21 cellular contexts compared by ENCODE assay signal in the genomic region with DNA sequence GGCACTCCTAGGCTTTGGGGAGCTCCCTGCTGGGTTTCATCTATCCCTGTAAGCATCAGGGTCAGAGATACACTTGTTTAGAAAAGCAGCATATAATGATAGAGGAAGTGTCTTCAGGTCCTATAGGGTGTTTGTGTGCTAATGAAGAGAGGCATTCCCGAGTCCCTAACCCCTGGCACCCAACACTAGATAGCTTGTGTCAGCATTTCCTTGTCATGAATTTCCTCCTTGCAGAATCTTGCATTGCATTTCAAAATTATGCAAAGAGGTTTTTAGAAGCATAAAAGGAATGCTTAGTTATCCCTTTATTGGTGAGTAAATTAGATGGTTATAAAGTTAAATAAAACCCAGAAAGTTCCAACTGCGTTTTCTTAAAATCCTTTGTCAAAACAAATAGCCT.
DNase-seq lines count a peak whose midpoint lies in the region; ATAC-seq, FAIRE-seq and TF ChIP-seq lines count a peak whose summit lies in the region.
"Had no signal": no experiment of that assay in that cellular context is flagged by ENCODE, and none has a peak within 500 bp of the region (broad histone marks: within the 10 kb centered on the region; RNA-seq: fewer than 3 reads in every experiment).

No MANE protein-coding gene starts in this region.

- ATAC-seq in HepG2 (no peak), right lobe of liver (no peak)
- ATAC-seq: CD8-positive, alpha-beta T cell had no signal

- H3K9ac ChIP-seq in HepG2 (ENCODE audit: insufficient read depth, low read depth, low read length) (no peak overlapping the region), smooth muscle cell (ENCODE audit: low read depth) (no peak overlapping the region)
- H3K9ac ChIP-seq: BLaER1 had no signal

- BruUV-seq in HepG2 (replicated peaks; lab: Mats Ljungman, UMichigan) = no TSS peak

- FAIRE-seq in HepG2 (lab: Jason Lieb, UNC) = no peak
- FAIRE-seq: A204.1, G401.6, GM12892, H54 had no signal

- DNase-seq in HepG2 (ENCODE audit: low spot score) = no peak
- no peak for DNase-seq in right lobe of liver
- DNase-seq in esophagus muscularis mucosa (ENCODE audit: extremely low spot score) = peak; percentile 21
- DNase-seq in smooth muscle cell (lab: John Stamatoyannopoulos, UW; ENCODE audit: unreplicated experiment) = no peak
- no peak for DNase-seq in posterior cingulate gyrus
- no peak for DNase-seq in NCI-H510A treated with DMSO at 0.1 percent for 48 hours (lab: John Stamatoyannopoulos, UW)
- DNase-seq: Caco-2; CD4-positive, CD25-positive, alpha-beta regulatory T cell; CD8-positive, alpha-beta T cell; DMS153; DND-41; GOT3; HFFc6 had no signal

- TF ChIP-seq EP300 in HepG2 (IDR thresholded peaks at IDR 0.05; ENCODE audit: low read depth in 2 of 2, low read length in 2 of 2) (no peak), HepG2 (CRISPR knock-in tag; IDR thresholded peaks at IDR 0.05; ENCODE audit: borderline replicate concordance) (no peak), esophagus muscularis mucosa (IDR thresholded peaks at IDR 0.05) (no peak)

- H3F3A ChIP-seq in smooth muscle cell (ENCODE audit: low read depth) = peaks cover 4% of the 10 kb centered on the region

- no peak overlapping the region for H3K4me3 ChIP-seq in HepG2 (replicated peaks in 1 of 3; ENCODE audit: insufficient read depth in 1 of 3, low read depth in 2 of 3, low read length in 3 of 3)
- no peak overlapping the region for H3K4me3 ChIP-seq in right lobe of liver
- no peak overlapping the region for H3K4me3 ChIP-seq in esophagus muscularis mucosa
- no peak overlapping the region for H3K4me3 ChIP-seq in smooth muscle cell
- H3K4me3 ChIP-seq: BLaER1, HAP-1 had no signal

- in situ Hi-C loops in HepG2 (cut with HindIII; ENCODE audit: extremely low pct_ligation_motif_present, low pct_unique_long_range_greater_than_20kb) = no loop called here

- H3K4me2 ChIP-seq in HepG2 (ENCODE audit: low read depth, low read length) (no peak overlapping the region), smooth muscle cell (peak overlapping the region; percentile 4)
- H3K4me2 ChIP-seq: BLaER1 had no signal

- H3K79me2 ChIP-seq in HepG2 (ENCODE audit: insufficient read depth, low read length) (no peaks in the 10 kb centered on the region), smooth muscle cell (ENCODE audit: low read depth) (no peaks in the 10 kb centered on the region)

- intact Hi-C loops in HepG2 (cut with micrococcal nuclease; ENCODE audit: unreplicated experiment) (no loop called here), right lobe of liver (cut with DNase I) (no loop called here), esophagus muscularis mucosa (cut with DNase I) (no loop called here), posterior cingulate gyrus (cut with DNase I) (no loop called here)

- CTCF ChIA-PET in HepG2 (lab: Yijun Ruan, JAX; ENCODE audit: low intra/inter-chr PET ratio, low total read pairs) = no interaction called here

- H3K36me3 ChIP-seq in HepG2 (replicated peaks in 1 of 2; ENCODE audit: control insufficient read depth in 1 of 2, insufficient read depth in 2 of 2, low read length in 2 of 2) (no peaks in the 10 kb centered on the region), right lobe of liver (no peaks in the 10 kb centered on the region), esophagus muscularis mucosa (no peaks in the 10 kb centered on the region), smooth muscle cell (ENCODE audit: low read depth) (no peaks in the 10 kb centered on the region)
- H3K36me3 ChIP-seq: BLaER1, HAP-1 had no signal

- H3K9me3 ChIP-seq in HepG2 (ENCODE audit: low read length) (no peaks in the 10 kb centered on the region), right lobe of liver (no peaks in the 10 kb centered on the region), esophagus muscularis mucosa (no peaks in the 10 kb centered on the region), smooth muscle cell (replicated peaks; ENCODE audit: low read depth) (no peaks in the 10 kb centered on the region)
- H3K9me3 ChIP-seq: BLaER1, Caco-2, HAP-1 had no signal

- H3K27me3 ChIP-seq in HepG2 (ENCODE audit: control insufficient read depth in 1 of 2, insufficient read depth in 2 of 2, low read length in 2 of 2) (no peaks in the 10 kb centered on the region), right lobe of liver (no peaks in the 10 kb centered on the region), esophagus muscularis mucosa (no peaks in the 10 kb centered on the region), smooth muscle cell (ENCODE audit: low read depth) (no peaks in the 10 kb centered on the region)
- H3K27me3 ChIP-seq: BLaER1 had no signal

- POLR2A ChIA-PET in HepG2 (lab: Yijun Ruan, JAX) = no interaction called here

- TF ChIP-seq CTCF in HepG2 (CRISPR knock-in tag; IDR thresholded peaks at IDR 0.05) = no peak
- TF ChIP-seq CTCF in right lobe of liver (IDR thresholded peaks at IDR 0.05) = no peak
- no peak for TF ChIP-seq CTCF in esophagus muscularis mucosa (IDR thresholded peaks at IDR 0.05)
- TF ChIP-seq CTCF in smooth muscle cell (IDR thresholded peaks at IDR 0.05; ENCODE audit: borderline replicate concordance, insufficient read depth, poor library complexity, severe bottlenecking) = no peak

- H4K20me1 ChIP-seq in HepG2 (ENCODE audit: insufficient read depth, low read length) = no peaks in the 10 kb centered on the region
- no peaks in the 10 kb centered on the region for H4K20me1 ChIP-seq in smooth muscle cell (ENCODE audit: low read depth)
- H4K20me1 ChIP-seq: BLaER1 had no signal

- no peak overlapping the region for H2AFZ ChIP-seq in HepG2 (ENCODE audit: low read length)
- H2AFZ ChIP-seq in smooth muscle cell (ENCODE audit: low read depth) = no peak overlapping the region

- H3K27ac ChIP-seq in HepG2 (ENCODE audit: extremely low read length, insufficient read depth, low read length) (no peak overlapping the region), right lobe of liver (no peak overlapping the region), esophagus muscularis mucosa (replicated peaks in 1 of 4) (no peak overlapping the region), smooth muscle cell (ENCODE audit: low read depth) (no peak overlapping the region)
- H3K27ac ChIP-seq: 22Rv1, BLaER1, C4-2B had no signal

- TF ChIP-seq POLR2A in HepG2 (IDR thresholded peaks at IDR 0.05; ENCODE audit: insufficient read depth in 1 of 2, low read depth in 2 of 2, low read length in 2 of 2) (no peak), right lobe of liver (IDR thresholded peaks at IDR 0.05) (no peak), esophagus muscularis mucosa (IDR thresholded peaks at IDR 0.05; ENCODE audit: low read depth) (no peak)

- no peak for TF ChIP-seq RAD21 in HepG2 (CRISPR knock-in tag; IDR thresholded peaks at IDR 0.05)

- H3K4me1 ChIP-seq in HepG2 (ENCODE audit: insufficient read depth, low read length) (no peaks in the 10 kb centered on the region), right lobe of liver (no peaks in the 10 kb centered on the region), esophagus muscularis mucosa (no peaks in the 10 kb centered on the region), smooth muscle cell (ENCODE audit: low read depth) (no peaks in the 10 kb centered on the region)
- H3K4me1 ChIP-seq: BLaER1 had no signal

- under 1% methylated on average over 2 of the region's 2 CpGs for WGBS in HepG2 (ENCODE audit: low lambda C conversion rate)
- WGBS in right lobe of liver (ENCODE audit: insufficient coverage, low coverage, low lambda C conversion rate, missing lambda C conversion rate) = 30% methylated on average over 2 of the region's 2 CpGs
- 71% methylated on average over 2 of the region's 2 CpGs for WGBS in esophagus muscularis mucosa
- 55% methylated on average over 2 of the region's 2 CpGs for WGBS in smooth muscle cell (ENCODE audit: low lambda C conversion rate)

TF ChIP-seq in HepG2, 621 proteins besides CTCF, POLR2A, EP300 and RAD21:
- TF ChIP-seq MAFF (IDR thresholded peaks at IDR 0.05; ENCODE audit: low read depth, low read length) = peak; percentile 67; the same call in 1 of the 2 replicates
- TF ChIP-seq MEIS2 (CRISPR knock-in tag; IDR thresholded peaks at IDR 0.05) = no peak
- peak; percentile 59 to 79 for TF ChIP-seq MAFK (conservative IDR thresholded peaks at IDR 0.05 in 1 of 2, IDR thresholded peaks at IDR 0.05 in 1 of 2; ENCODE audit: low read length in 2 of 2)
